In genomic region chr5:116418016-116418415, GRCh38 we compare ENCODE assay signal across 7 cellular contexts.
"Had no signal": no experiment of that assay in that cellular context is flagged by ENCODE, and none has a peak within 500 bp of the region (broad histone marks: within the 10 kb centered on the region; RNA-seq: fewer than 3 reads in every experiment).

No MANE protein-coding gene starts in this region.

- ATAC-seq: K562 had no signal

- H2AFZ ChIP-seq: GM23248 had no signal

- DNase-seq: GM23248, GOT3, H9, HCEC 1CT, IMR-90, KG1 had no signal

- H3K9ac ChIP-seq: GM23248 had no signal

- H3K4me3 ChIP-seq: GM23248, K562 had no signal

- H3K27ac ChIP-seq: GM23248 had no signal
